24 cellular contexts compared by ENCODE assay signal in the genomic region with DNA sequence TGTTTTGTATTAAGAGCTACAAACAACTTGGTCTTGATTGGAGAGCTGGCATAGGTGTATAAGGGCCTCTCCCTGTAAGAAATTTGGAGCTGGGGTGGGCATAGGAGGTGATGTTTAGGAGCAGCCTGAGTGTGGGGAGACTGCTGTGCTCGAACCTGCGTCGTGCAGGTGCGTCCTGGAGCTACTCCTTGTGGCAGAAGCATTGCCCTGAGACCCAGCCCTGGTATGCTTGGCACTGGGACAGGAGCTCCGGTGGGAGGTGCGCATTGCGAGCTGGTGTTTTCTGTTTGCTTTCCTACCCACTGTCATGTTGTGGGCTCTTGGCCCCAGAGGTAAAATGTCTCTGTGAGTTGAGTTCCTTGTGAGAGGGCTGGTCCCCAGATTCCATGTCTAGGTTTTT. TPM values are rescaled to one million over a fixed set of nuclear protein-coding genes. Genes with fewer than 3 reads are reported as not detected.
A peak's percentile ranks its signal among the peaks of the same experiment; 100 is the strongest.
DNase-seq lines count a peak whose midpoint lies in the region; ATAC-seq and TF ChIP-seq lines count a peak whose summit lies in the region.
"Had no signal": no experiment of that assay in that cellular context is flagged by ENCODE, and none has a peak within 500 bp of the region (broad histone marks: within the 10 kb centered on the region; RNA-seq: fewer than 3 reads in every experiment).

No MANE protein-coding gene starts in this region.

- no peaks in the 10 kb centered on the region for H4K20me1 ChIP-seq in H9 (ENCODE audit: control insufficient read depth, insufficient read depth, insufficient read length)

- H3K4me3 Mint-ChIP-seq in H9: no peak overlapping the region
- H3K4me3 Mint-ChIP-seq: activated CD8-positive, alpha-beta T cell treated with anti-CD3 and anti-CD28 coated beads, Interleukin-2, amount 10 ng/mL, durations not matched to agents 7 days and 5 days; activated naive CD4-positive, alpha-beta T cell treated with anti-CD3 and anti-CD28 coated beads, Interleukin-2, amount 50 U/mL, for 24 hours; activated T-cell treated with anti-CD3 and anti-CD28 coated beads, Interleukin-2, amount 50 U/mL, for 4 hours; CD4-positive, alpha-beta memory T cell; T-helper 2 cell treated with Interferon-gamma antibody and Interleukin-4, amounts not matched to agents 5 μg/mL and 100 μg/mL, for 36 hours had no signal

- H3K27me3 Mint-ChIP-seq in H9 (ENCODE audit: low read depth): no peaks in the 10 kb centered on the region
- H3K27me3 Mint-ChIP-seq: activated naive CD4-positive, alpha-beta T cell treated with anti-CD3 and anti-CD28 coated beads, Interleukin-2, amount 50 U/mL, for 24 hours; CD4-positive, alpha-beta memory T cell had no signal

- H2BK20ac ChIP-seq in H9 (ENCODE audit: low read depth, low read length, poor library complexity, severe bottlenecking): no peak overlapping the region

- H3K9me3 ChIP-seq in H9 (ENCODE audit: control insufficient read depth, low read depth, low read length): no peaks in the 10 kb centered on the region
- no peaks in the 10 kb centered on the region for H3K9me3 ChIP-seq in iPS-20b (ENCODE audit: insufficient read depth, low read depth, low read length)
- no peaks in the 10 kb centered on the region for H3K9me3 ChIP-seq in stomach
- H3K9me3 ChIP-seq in gastroesophageal sphincter: no peaks in the 10 kb centered on the region
- H3K9me3 ChIP-seq: body of pancreas, lower lobe of right lung, thoracic aorta had no signal

- no peak overlapping the region for H3K23ac ChIP-seq in H9 (ENCODE audit: insufficient read length, low read depth, low read length)

- H4K8ac ChIP-seq in H9 (replicated peaks; ENCODE audit: insufficient read length, low read depth, low read length): no peak overlapping the region

- H3K23me2 ChIP-seq in H9 (ENCODE audit: insufficient read length, low read depth, low read length, poor library complexity, severe bottlenecking): peaks cover 4% of the 10 kb centered on the region

- no peak for DNase-seq in H9
- no peak for DNase-seq in stomach
- no peak for DNase-seq in NCI-H2107 treated with DMSO at 0.1 percent for 48 hours (lab: John Stamatoyannopoulos, UW; ENCODE audit: unreplicated experiment)
- DNase-seq in NCI-H1105 (lab: John Stamatoyannopoulos, UW): no peak
- no peak for DNase-seq in NAMALWA (ENCODE audit: low spot score)
- DNase-seq: activated CD4-positive, CD25-positive, alpha-beta regulatory T cell; activated CD8-positive, alpha-beta T cell treated with anti-CD3 and anti-CD28 coated beads, Interleukin-2, amount 10 ng/mL, durations not matched to agents 7 days and 5 days; activated T-cell treated with anti-CD3 and anti-CD28 coated beads, Interleukin-2, amount 50 U/mL, for 4 hours; body of pancreas; CD4-positive, alpha-beta memory T cell; dermis blood vessel endothelial cell; erythroblast; Kasumi-1; lower lobe of right lung; NCI-H774; stimulated activated CD4-positive, alpha-beta T cell treated with anti-CD3 and anti-CD28 coated beads, Interleukin-4, amount 100 ng/mL, for 4 hours had no signal

- no peak overlapping the region for H3K4me2 ChIP-seq in H9 (ENCODE audit: insufficient read depth, insufficient read length, low read length)

- H3K14ac ChIP-seq in H9 (ENCODE audit: insufficient read depth, low read length): 0 out of 2 replicates have a peak overlapping the region, but pooled peaks have one; percentile 6

- peaks cover 66 to 72% of the 10 kb centered on the region in 2 experiments for H3K4me1 Mint-ChIP-seq in H9

- TF ChIP-seq POLR2A in stomach (IDR thresholded peaks at IDR 0.05) (no peak), gastroesophageal sphincter (IDR thresholded peaks at IDR 0.05) (no peak)

- peak overlapping the region; percentile 12 for H2BK12ac ChIP-seq in H9 (ENCODE audit: insufficient read length, low read depth, low read length)

- H3K79me2 ChIP-seq in H9 (ENCODE audit: insufficient read depth, low read length): peaks cover 13% of the 10 kb centered on the region; the same call in 1 of the 2 replicates

- H3K27ac ChIP-seq in H9 (ENCODE audit: insufficient read length, low read depth, low read length) (peak overlapping the region; percentile 27), angular gyrus (ENCODE audit: low read depth, low read length) (peak overlapping the region; percentile 84), iPS-20b (ENCODE audit: low read length) (peak overlapping the region; percentile 63), stomach (peak overlapping the region in 4 of 5 donors; percentile 12 to 29 (median 16)), gastroesophageal sphincter (no peak overlapping the region)
- H3K27ac ChIP-seq: body of pancreas, GM23248, lower lobe of right lung, thoracic aorta had no signal

- H4K5ac ChIP-seq in H9 (ENCODE audit: insufficient read length, low read depth, low read length): no peak overlapping the region

- H3K79me1 ChIP-seq in H9 (ENCODE audit: insufficient read depth, low read depth, low read length, poor library complexity, severe bottlenecking): no peaks in the 10 kb centered on the region

- H2BK120ac ChIP-seq in H9 (ENCODE audit: low read depth, low read length, poor library complexity, severe bottlenecking): no peak overlapping the region

- intact Hi-C loops in stomach (cut with DNase I; ENCODE audit: low total_unique reads): loop anchor here (10.0 kb wide), 1 partner anchor 60 kb away; the partner anchor contains the start of gene ARRDC1

- H3K4ac ChIP-seq in H9 (ENCODE audit: low read depth, low read length): no peak overlapping the region; the same call in 1 of the 2 replicates

- H2AK5ac ChIP-seq in H9 (ENCODE audit: insufficient read length, low read length): no peak overlapping the region

- H3K36me3 ChIP-seq in iPS-20b (ENCODE audit: insufficient read depth, low read depth, low read length) (peaks cover 10% of the 10 kb centered on the region; the same call in 1 of the 2 replicates), stomach (peaks cover 0 to 12% (median 10%) of the 10 kb centered on the region in 4 donors), gastroesophageal sphincter (peaks cover 0 to 15% of the 10 kb centered on the region in 2 donors)
- H3K36me3 ChIP-seq: thoracic aorta had no signal

- H3K4me3 ChIP-seq in iPS-20b (ENCODE audit: low read length) (no peak overlapping the region), stomach (peak overlapping the region in 1 of 4 donors; percentile 7), gastroesophageal sphincter (no peak overlapping the region)
- H3K4me3 ChIP-seq: body of pancreas, GM23248, lower lobe of right lung, thoracic aorta had no signal

- WGBS in H9 (ENCODE audit: extremely low coverage, insufficient read length, low lambda C conversion rate): no CpG with 5 or more reads among the region's 7 CpGs
- WGBS in stomach, 5 donors: 83 to 88% (median 84%) methylated on average over 5 to 7 of the region's 7 CpGs
- WGBS in gastroesophageal sphincter (ENCODE audit: low coverage in 1 of 2), 2 donors: 95 to 100% methylated on average over 6 to 7 of the region's 7 CpGs

- H3K9ac ChIP-seq in H9 (ENCODE audit: extremely low read depth, insufficient read length, low read length) (no peak overlapping the region), iPS-20b (ENCODE audit: low read depth, low read length) (peak overlapping the region; percentile 70)
- H3K9ac ChIP-seq: GM23248 had no signal

- H3K36me3 Mint-ChIP-seq in H9 (ENCODE audit: insufficient read depth in 1 of 3, low read depth in 3 of 3): peaks cover 10 to 23% (median 22%) of the 10 kb centered on the region in 3 experiments

- no peak overlapping the region for H3T11ph ChIP-seq in H9 (ENCODE audit: low read length)

- no peak overlapping the region for H2BK15ac ChIP-seq in H9 (ENCODE audit: low read depth, low read length)

- no peak for TF ChIP-seq CTCF in H9 (conservative IDR thresholded peaks at IDR 0.05)
- TF ChIP-seq CTCF in stomach (IDR thresholded peaks at IDR 0.05): no peak
- no peak for TF ChIP-seq CTCF in gastroesophageal sphincter (IDR thresholded peaks at IDR 0.05)

- H2AFZ ChIP-seq in H9 (ENCODE audit: low read length): no peak overlapping the region
- H2AFZ ChIP-seq: GM23248 had no signal

- no peak for ATAC-seq in gastroesophageal sphincter
- ATAC-seq: activated CD8-positive, alpha-beta T cell treated with anti-CD3 and anti-CD28 coated beads, Interleukin-2, amount 10 ng/mL, durations not matched to agents 7 days and 5 days; activated T-cell treated with anti-CD3 and anti-CD28 coated beads, Interleukin-2, amount 50 U/mL, for 4 hours; body of pancreas; lower lobe of right lung; Panc1 had no signal

- peak overlapping the region; percentile 96 to 98 (median 98) for H3K27ac Mint-ChIP-seq in H9
- H3K27ac Mint-ChIP-seq: activated CD8-positive, alpha-beta T cell treated with anti-CD3 and anti-CD28 coated beads, Interleukin-2, amount 10 ng/mL, durations not matched to agents 7 days and 5 days; activated naive CD4-positive, alpha-beta T cell treated with anti-CD3 and anti-CD28 coated beads, Interleukin-2, amount 50 U/mL, for 24 hours; T-helper 2 cell treated with Interferon-gamma antibody and Interleukin-4, amounts not matched to agents 5 μg/mL and 100 μg/mL, for 36 hours had no signal

- H3K56ac ChIP-seq in H9 (ENCODE audit: insufficient read length, low read depth, low read length): no peak overlapping the region

- H3K4me1 ChIP-seq in H9 (ENCODE audit: insufficient read depth, low read length) (peaks cover 21% of the 10 kb centered on the region; the same call in 1 of the 2 replicates), iPS-20b (ENCODE audit: insufficient read depth, low read length) (peaks cover 56% of the 10 kb centered on the region), stomach (peaks cover 40 to 74% (median 48%) of the 10 kb centered on the region in 4 donors), gastroesophageal sphincter (peaks cover 0 to 60% (median 13%) of the 10 kb centered on the region in 3 donors)

- no peak for TF ChIP-seq EP300 in stomach (IDR thresholded peaks at IDR 0.05)
- no peak for TF ChIP-seq EP300 in gastroesophageal sphincter (IDR thresholded peaks at IDR 0.05)

- H3K27me3 ChIP-seq in H9 (ENCODE audit: insufficient read depth, low read length) (no peaks in the 10 kb centered on the region), iPS-20b (ENCODE audit: insufficient read depth, low read length) (no peaks in the 10 kb centered on the region), stomach (no peaks in the 10 kb centered on the region), gastroesophageal sphincter (no peaks in the 10 kb centered on the region)
- H3K27me3 ChIP-seq: body of pancreas had no signal

- no peak overlapping the region for H2BK5ac ChIP-seq in H9 (ENCODE audit: insufficient read length, low read length)

- no peaks in the 10 kb centered on the region; a peak in 2 of 5 replicates for H3K9me3 Mint-ChIP-seq in H9
- H3K9me3 Mint-ChIP-seq: activated naive CD4-positive, alpha-beta T cell treated with anti-CD3 and anti-CD28 coated beads, Interleukin-2, amount 50 U/mL, for 24 hours; activated T-cell treated with anti-CD3 and anti-CD28 coated beads, Interleukin-2, amount 50 U/mL, for 4 hours; CD4-positive, alpha-beta memory T cell; T-helper 2 cell treated with Interferon-gamma antibody and Interleukin-4, amounts not matched to agents 5 μg/mL and 100 μg/mL, for 36 hours had no signal

- peak overlapping the region; percentile 67 for H3K18ac ChIP-seq in H9 (ENCODE audit: insufficient read length, low read depth, low read length)

- H4K91ac ChIP-seq in H9 (ENCODE audit: insufficient read length, low read depth, low read length): no peak overlapping the region

RNA-seq across cellular contexts. Expression of gene EHMT1, which starts 46.4 kb away (rescaled TPM):
- total RNA-seq in H9 (2021): 112 and 121 TPM in 2 replicates
- 100 to 1,000 TPM in 3 of 5 donors, 10 to 100 TPM in 2; 77.3 to 419 (median 104) TPM for total RNA-seq in stomach
- polyA plus RNA-seq in stomach: 10 to 100 TPM; 23.9 to 34.7 (median 24.9) TPM
- 10 to 100 TPM; 49.2 to 79.7 (median 64.7) TPM for total RNA-seq in gastroesophageal sphincter

RNA-seq across cellular contexts. Expression of gene ARRDC1, which starts 59.7 kb away (rescaled TPM):
- total RNA-seq in H9 (2021) (26.4 and 34.4 TPM in 2 replicates), stomach (100 to 1,000 TPM in 4 of 5 donors, 10 to 100 TPM in 1; 31.8 to 185 (median 148) TPM), gastroesophageal sphincter (10 to 100 TPM; 16.0 to 25.1 (median 21.9) TPM)
- 100 to 1,000 TPM in 2 of 3 donors, 10 to 100 TPM in 1; 93.5 to 134 (median 128) TPM for polyA plus RNA-seq in stomach

Comparison
In these comparisons a context has a peak if more than half of its experiments do, and no peak if none do; other contexts are left out.
1. H3K27ac ChIP-seq: peak in H9 (single experiment), angular gyrus (single experiment), iPS-20b (single experiment) and stomach (4 of 5); none in gastroesophageal sphincter (0 of 4).